13 cellular contexts compared by ENCODE assay signal in genomic region chr16:67800252-67801046, GRCh38. TPM values are rescaled to one million over a fixed set of nuclear protein-coding genes. Genes with fewer than 3 reads are reported as not detected.
DNase-seq lines count a peak whose midpoint lies in the region; ATAC-seq and TF ChIP-seq lines count a peak whose summit lies in the region.
"Had no signal": no experiment of that assay in that cellular context is flagged by ENCODE, and none has a peak within 500 bp of the region (broad histone marks: within the 10 kb centered on the region; RNA-seq: fewer than 3 reads in every experiment).

No MANE protein-coding gene starts in this region.

- H3K27ac Mint-ChIP-seq in activated naive CD4-positive, alpha-beta T cell treated with anti-CD3 and anti-CD28 coated beads, Interleukin-2, amount 10 ng/mL, durations not matched to agents 7 days and 5 days = peak overlapping the region; percentile 86
- H3K27ac Mint-ChIP-seq in WTC11 = peak overlapping the region; percentile 41

- no peaks in the 10 kb centered on the region for H3K27me3 ChIP-seq in heart right ventricle
- H3K27me3 ChIP-seq in suprapubic skin = no peaks in the 10 kb centered on the region
- H3K27me3 ChIP-seq: stomach had no signal

- no peak for TF ChIP-seq CTCF in WTC11 (IDR thresholded peaks at IDR 0.05)
- TF ChIP-seq CTCF in heart right ventricle (IDR thresholded peaks at IDR 0.05) = no peak
- no peak for TF ChIP-seq CTCF in suprapubic skin (IDR thresholded peaks at IDR 0.05)

- peaks cover 9 to 50% (median 28%) of the 10 kb centered on the region in 9 donors for H3K4me1 ChIP-seq in heart right ventricle
- peaks cover 17% of the 10 kb centered on the region for H3K4me1 ChIP-seq in suprapubic skin

- peaks cover 61% of the 10 kb centered on the region for H3K4me1 Mint-ChIP-seq in activated naive CD4-positive, alpha-beta T cell treated with anti-CD3 and anti-CD28 coated beads, Interleukin-2, amount 10 ng/mL, durations not matched to agents 7 days and 5 days
- H3K4me1 Mint-ChIP-seq in WTC11 = peaks cover 3% of the 10 kb centered on the region

- TF ChIP-seq EP300 in suprapubic skin (IDR thresholded peaks at IDR 0.05) = no peak

- no peak for TF ChIP-seq POLR2A in suprapubic skin (IDR thresholded peaks at IDR 0.05)

- H3K36me3 Mint-ChIP-seq in activated naive CD4-positive, alpha-beta T cell treated with anti-CD3 and anti-CD28 coated beads, Interleukin-2, amount 10 ng/mL, durations not matched to agents 7 days and 5 days = peaks cover 71% of the 10 kb centered on the region
- H3K36me3 Mint-ChIP-seq in WTC11 = peaks cover 18% of the 10 kb centered on the region

- no peaks in the 10 kb centered on the region for H3K9me3 Mint-ChIP-seq in activated naive CD4-positive, alpha-beta T cell treated with anti-CD3 and anti-CD28 coated beads, Interleukin-2, amount 10 ng/mL, durations not matched to agents 7 days and 5 days
- no peaks in the 10 kb centered on the region for H3K9me3 Mint-ChIP-seq in WTC11
- H3K9me3 Mint-ChIP-seq: central memory CD8-positive, alpha-beta T cell had no signal

- ATAC-seq in WTC11 (no peak), heart right ventricle (peak; percentile 76 to 96 (median 82)), HG03025 (IDR thresholded peaks at IDR 0.05; ENCODE audit: low FRiP score, unreplicated experiment) (no peak)

- H3K36me3 ChIP-seq in heart right ventricle = peaks cover 0 to 88% (median 4%) of the 10 kb centered on the region in 9 donors
- peaks cover 10% of the 10 kb centered on the region for H3K36me3 ChIP-seq in suprapubic skin

- POLR2A ChIA-PET in WTC11 (lab: Charles Lee) = no interaction called here

- 62 to 70% methylated on average over 7 of the region's 7 CpGs for WGBS in heart right ventricle, 2 donors
- WGBS in suprapubic skin = 65% methylated on average over 7 of the region's 7 CpGs

- H3K27ac ChIP-seq in heart right ventricle = peak overlapping the region in 4 of 10 donors; percentile 41 to 71 (median 62)
- peak overlapping the region; percentile 19 for H3K27ac ChIP-seq in suprapubic skin
- H3K27ac ChIP-seq: stomach had no signal

- DNase-seq in activated naive CD4-positive, alpha-beta T cell treated with anti-CD3 and anti-CD28 coated beads, Interleukin-2, amount 10 ng/mL, durations not matched to agents 7 days and 5 days = no peak
- no peak for DNase-seq in activated naive CD4-positive, alpha-beta T cell (lab: John Stamatoyannopoulos, UW)
- no peak for DNase-seq in WTC11 (ENCODE audit: low spot score)
- DNase-seq in heart right ventricle = peak in 1 of 2 donors; percentile 66
- no peak for DNase-seq in suprapubic skin (ENCODE audit: low spot score in 2 of 2)
- no peak for DNase-seq in dedifferentiated amniotic fluid mesenchymal stem cell (ENCODE audit: extremely low spot score)
- no peak for DNase-seq in cerebellar cortex (ENCODE audit: low spot score)
- DNase-seq: activated CD8-positive, alpha-beta memory T cell treated with anti-CD3 and anti-CD28 coated beads, Interleukin-2, amount 50 U/mL, for 4 hours; HCEC 1CT; SK-N-SH; stomach had no signal

- no peaks in the 10 kb centered on the region for H3K9me3 ChIP-seq in heart right ventricle
- no peaks in the 10 kb centered on the region for H3K9me3 ChIP-seq in suprapubic skin
- H3K9me3 ChIP-seq: SK-N-SH, stomach had no signal

- CTCF ChIA-PET in activated naive CD4-positive, alpha-beta T cell treated with anti-CD3 and anti-CD28 coated beads, Interleukin-2, amount 10 ng/mL, durations not matched to agents 7 days and 5 days (lab: Charles Lee) = interaction anchor here (1.1 to 2.3 kb wide), 2 partner anchors 16 to 127 kb away, joined by 4 to 12 read pairs; no protein-coding TSS in a partner anchor
- CTCF ChIA-PET in WTC11 (lab: Charles Lee) = interaction anchor here (1.2 to 3.6 kb wide), 2 partner anchors 16 kb away, joined by 3 to 19 read pairs; no protein-coding TSS in a partner anchor

- intact Hi-C loops in heart right ventricle (cut with DNase I) = loop anchor here in 2 of 10 donors (10.0 kb wide), 1 partner anchor 126 kb away; no protein-coding TSS in a partner anchor

- H3K27me3 Mint-ChIP-seq in activated naive CD4-positive, alpha-beta T cell treated with anti-CD3 and anti-CD28 coated beads, Interleukin-2, amount 10 ng/mL, durations not matched to agents 7 days and 5 days = no peaks in the 10 kb centered on the region
- no peaks in the 10 kb centered on the region for H3K27me3 Mint-ChIP-seq in WTC11 (ENCODE audit: low read depth)
- H3K27me3 Mint-ChIP-seq: central memory CD8-positive, alpha-beta T cell had no signal

- no peak overlapping the region for H3K4me3 Mint-ChIP-seq in activated naive CD4-positive, alpha-beta T cell treated with anti-CD3 and anti-CD28 coated beads, Interleukin-2, amount 10 ng/mL, durations not matched to agents 7 days and 5 days
- no peak overlapping the region for H3K4me3 Mint-ChIP-seq in WTC11

- no peak overlapping the region for H3K4me3 ChIP-seq in heart right ventricle
- no peak overlapping the region for H3K4me3 ChIP-seq in suprapubic skin
- H3K4me3 ChIP-seq: stomach had no signal

TF ChIP-seq in WTC11, 78 proteins besides CTCF, POLR2A, EP300 and RAD21 (continues in another document):
- TF ChIP-seq SMAD4 (CRISPR knock-in tag; IDR thresholded peaks at IDR 0.05) (no peak), USF2 (CRISPR knock-in tag; IDR thresholded peaks at IDR 0.05) (no peak), ETV6 (CRISPR knock-in tag; IDR thresholded peaks at IDR 0.05) (no peak)
- TF ChIP-seq, protein P1, sequence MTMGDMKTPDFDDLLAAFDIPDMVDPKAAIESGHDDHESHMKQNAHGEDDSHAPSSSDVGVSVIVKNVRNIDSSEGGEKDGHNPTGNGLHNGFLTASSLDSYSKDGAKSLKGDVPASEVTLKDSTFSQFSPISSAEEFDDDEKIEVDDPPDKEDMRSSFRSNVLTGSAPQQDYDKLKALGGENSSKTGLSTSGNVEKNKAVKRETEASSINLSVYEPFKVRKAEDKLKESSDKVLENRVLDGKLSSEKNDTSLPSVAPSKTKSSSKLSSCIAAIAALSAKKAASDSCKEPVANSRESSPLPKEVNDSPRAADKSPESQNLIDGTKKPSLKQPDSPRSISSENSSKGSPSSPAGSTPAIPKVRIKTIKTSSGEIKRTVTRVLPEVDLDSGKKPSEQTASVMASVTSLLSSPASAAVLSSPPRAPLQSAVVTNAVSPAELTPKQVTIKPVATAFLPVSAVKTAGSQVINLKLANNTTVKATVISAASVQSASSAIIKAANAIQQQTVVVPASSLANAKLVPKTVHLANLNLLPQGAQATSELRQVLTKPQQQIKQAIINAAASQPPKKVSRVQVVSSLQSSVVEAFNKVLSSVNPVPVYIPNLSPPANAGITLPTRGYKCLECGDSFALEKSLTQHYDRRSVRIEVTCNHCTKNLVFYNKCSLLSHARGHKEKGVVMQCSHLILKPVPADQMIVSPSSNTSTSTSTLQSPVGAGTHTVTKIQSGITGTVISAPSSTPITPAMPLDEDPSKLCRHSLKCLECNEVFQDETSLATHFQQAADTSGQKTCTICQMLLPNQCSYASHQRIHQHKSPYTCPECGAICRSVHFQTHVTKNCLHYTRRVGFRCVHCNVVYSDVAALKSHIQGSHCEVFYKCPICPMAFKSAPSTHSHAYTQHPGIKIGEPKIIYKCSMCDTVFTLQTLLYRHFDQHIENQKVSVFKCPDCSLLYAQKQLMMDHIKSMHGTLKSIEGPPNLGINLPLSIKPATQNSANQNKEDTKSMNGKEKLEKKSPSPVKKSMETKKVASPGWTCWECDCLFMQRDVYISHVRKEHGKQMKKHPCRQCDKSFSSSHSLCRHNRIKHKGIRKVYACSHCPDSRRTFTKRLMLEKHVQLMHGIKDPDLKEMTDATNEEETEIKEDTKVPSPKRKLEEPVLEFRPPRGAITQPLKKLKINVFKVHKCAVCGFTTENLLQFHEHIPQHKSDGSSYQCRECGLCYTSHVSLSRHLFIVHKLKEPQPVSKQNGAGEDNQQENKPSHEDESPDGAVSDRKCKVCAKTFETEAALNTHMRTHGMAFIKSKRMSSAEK (CRISPR knock-in tag; IDR thresholded peaks at IDR 0.05; ENCODE audit: borderline replicate concordance) = no peak

RNA-seq across cellular contexts. Expression of gene RANBP10, which starts 5.9 kb away (rescaled TPM):
- total RNA-seq in WTC11 (2021) = 14.0 to 16.9 TPM (median 16.1 TPM) in 3 replicates
- total RNA-seq in heart right ventricle = 10 to 100 TPM; 11.1 to 21.6 (median 15.6) TPM
- 1 to 10 TPM; 6.4 to 8.9 TPM for polyA plus RNA-seq in heart right ventricle
- 10 to 100 TPM; 18.4 to 35.2 (median 27.6) TPM for total RNA-seq in suprapubic skin

RNA-seq across cellular contexts. Expression of gene TSNAXIP1, which starts 6.2 kb away (rescaled TPM):
- total RNA-seq in WTC11 (2021) (0.41 to 1.7 TPM (median 0.48 TPM) in 3 replicates), heart right ventricle (1 to 10 TPM in 1 of 10 donors, under 1 TPM in 9; 0.15 to 1.1 (median 0.48) TPM), suprapubic skin (1 to 10 TPM in 2 of 4 donors, under 1 TPM in 2; 0.34 to 1.4 (median 0.87) TPM)
- polyA plus RNA-seq in heart right ventricle = 1 to 10 TPM in 1 of 2 donors, under 1 TPM in 1; 0.74 to 1.2 TPM

RNA-seq across cellular contexts. Expression of gene THAP11, which starts 41.7 kb away (rescaled TPM):
- 46.5 to 49.0 TPM (median 47.4 TPM) in 3 replicates for total RNA-seq in WTC11 (2021)
- 10 to 100 TPM; 20.6 to 41.3 (median 26.9) TPM for total RNA-seq in heart right ventricle
- 10 to 100 TPM in 1 of 2 donors, 1 to 10 TPM in 1; 6.0 to 23.5 TPM for polyA plus RNA-seq in heart right ventricle
- 10 to 100 TPM; 45.7 to 92.0 (median 76.4) TPM for total RNA-seq in suprapubic skin

RNA-seq across cellular contexts. Expression of gene NUTF2, which starts 46.3 kb away (rescaled TPM):
- total RNA-seq in WTC11 (2021) (183 to 205 TPM (median 200 TPM) in 3 replicates), heart right ventricle (100 to 1,000 TPM in 1 of 10 donors, 10 to 100 TPM in 9; 73.9 to 105 (median 80.5) TPM), suprapubic skin (100 to 1,000 TPM; 101 to 161 (median 113) TPM)
- polyA plus RNA-seq in heart right ventricle = 100 to 1,000 TPM; 186 to 214 TPM

RNA-seq across cellular contexts. Expression of gene CENPT, which starts 47.0 kb away (rescaled TPM):
- total RNA-seq in WTC11 (2021) = 52.1 to 58.3 TPM (median 57.3 TPM) in 3 replicates
- total RNA-seq in heart right ventricle = 10 to 100 TPM; 16.1 to 27.1 (median 19.1) TPM
- polyA plus RNA-seq in heart right ventricle = 10 to 100 TPM; 31.1 to 63.3 TPM
- 100 to 1,000 TPM; 140 to 311 (median 201) TPM for total RNA-seq in suprapubic skin

Comparison
In these comparisons a context has a peak if more than half of its experiments do, and no peak if none do; other contexts are left out.
1. ATAC-seq: peak in heart right ventricle (8 of 8); none in WTC11 (single experiment) and HG03025 (single experiment).